Comparison of ENCODE assay signal across 1 cellular context in the genomic region with DNA sequence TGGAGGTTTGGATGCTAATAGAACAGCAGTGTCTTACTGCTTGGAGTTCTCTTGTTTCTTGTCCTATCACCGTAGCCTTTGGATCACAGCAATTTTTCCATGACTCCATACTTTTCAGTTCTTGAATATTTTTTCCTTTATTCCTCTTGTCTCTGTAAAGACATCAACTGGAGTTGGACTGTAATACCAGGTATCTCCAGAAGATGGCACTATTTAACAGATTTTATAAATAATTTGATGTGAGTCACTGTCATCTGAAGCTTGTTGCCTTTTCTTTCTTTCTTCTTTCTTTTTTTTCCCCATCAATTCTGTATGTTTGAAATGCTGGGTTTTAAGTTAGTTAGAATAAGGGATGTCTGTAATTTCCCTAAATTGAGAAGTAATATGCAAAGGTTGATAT.
TF ChIP-seq lines count a peak whose summit lies in the region.

No MANE protein-coding gene starts in this region.

TF ChIP-seq in endothelial cell of umbilical vein, 7 proteins besides CTCF, POLR2A, EP300 and RAD21 (continued from another document):
- no peak for TF ChIP-seq POLR2AphosphoS5 (IDR thresholded peaks at IDR 0.05; ENCODE audit: insufficient read depth, low read depth, low read length)
- no peak for TF ChIP-seq JUN (IDR thresholded peaks at IDR 0.05; ENCODE audit: borderline replicate concordance, insufficient read depth, insufficient read length, low read depth)
- TF ChIP-seq MYC (IDR thresholded peaks at IDR 0.05; ENCODE audit: low read depth, low read length) = no peak
- TF ChIP-seq FOS (IDR thresholded peaks at IDR 0.05; ENCODE audit: borderline replicate concordance, insufficient read depth, low read length) = no peak
